18 cellular contexts compared by ENCODE assay signal in the genomic region with DNA sequence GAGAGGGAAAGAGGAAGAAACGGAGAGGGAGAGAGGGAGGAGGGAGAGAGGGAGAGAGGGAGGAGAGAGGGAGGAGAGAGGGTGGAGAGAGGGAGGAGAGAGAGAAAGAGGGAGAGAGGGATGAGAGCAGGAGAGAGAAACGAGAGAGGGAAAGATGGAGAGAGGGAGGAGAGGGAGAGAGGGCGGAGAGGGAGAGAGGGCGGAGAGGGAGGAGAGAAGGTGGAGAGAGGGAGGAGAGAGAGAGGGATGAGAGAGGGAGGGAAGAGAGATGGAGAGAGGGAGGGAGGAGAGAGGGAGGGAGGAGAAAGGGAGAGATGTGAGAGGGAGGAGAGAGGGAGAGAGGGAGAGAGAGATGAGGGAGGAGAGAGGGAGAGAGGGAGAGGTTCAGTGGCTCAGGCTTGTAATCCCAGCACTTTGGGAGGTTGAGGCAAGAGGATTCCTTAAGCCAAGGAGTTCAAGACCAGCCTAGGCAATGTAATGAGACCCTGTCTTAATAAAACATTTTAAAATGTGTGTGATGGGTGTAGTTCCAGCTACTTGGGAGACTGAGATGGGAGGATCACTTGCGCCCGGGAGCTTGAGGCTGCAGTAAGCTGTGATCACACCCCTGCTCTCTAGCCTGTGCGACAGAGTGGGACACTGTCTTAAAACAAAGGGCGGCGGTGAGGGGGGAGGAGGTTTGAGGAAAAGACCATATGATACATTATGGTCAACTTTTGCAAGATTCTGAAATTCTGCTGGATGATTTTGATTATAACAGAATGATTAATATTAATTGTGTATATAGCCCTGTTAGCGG. TPM values are rescaled to one million over a fixed set of nuclear protein-coding genes. Genes with fewer than 3 reads are reported as not detected.
DNase-seq lines count a peak whose midpoint lies in the region; ATAC-seq and TF ChIP-seq lines count a peak whose summit lies in the region.
"Had no signal": no experiment of that assay in that cellular context is flagged by ENCODE, and none has a peak within 500 bp of the region (broad histone marks: within the 10 kb centered on the region; RNA-seq: fewer than 3 reads in every experiment).

No MANE protein-coding gene starts in this region.

- no peaks in the 10 kb centered on the region for H3K9me3 Mint-ChIP-seq in HFFc6
- H3K9me3 Mint-ChIP-seq: activated naive CD4-positive, alpha-beta T cell treated with anti-CD3 and anti-CD28 coated beads, Interleukin-2, amount 50 U/mL, for 24 hours; activated T-cell treated with anti-CD3 and anti-CD28 coated beads, Interleukin-2, amount 50 U/mL, for 24 hours had no signal

- H3K9me3 ChIP-seq in AG04450 (ENCODE audit: control insufficient read depth, insufficient read depth, low read length): no peaks in the 10 kb centered on the region
- no peaks in the 10 kb centered on the region for H3K9me3 ChIP-seq in mammary epithelial cell (replicated peaks; ENCODE audit: insufficient read depth, low read length)
- no peaks in the 10 kb centered on the region for H3K9me3 ChIP-seq in mucosa of descending colon
- H3K9me3 ChIP-seq: left ventricle myocardium inferior, SJCRH30, uterus had no signal

- no peaks in the 10 kb centered on the region for H3K36me3 Mint-ChIP-seq in HFFc6 (ENCODE audit: low read depth)
- H3K36me3 Mint-ChIP-seq: activated naive CD4-positive, alpha-beta T cell treated with anti-CD3 and anti-CD28 coated beads, Interleukin-2, amount 50 U/mL, for 24 hours had no signal

- H3K79me2 ChIP-seq in mammary epithelial cell (ENCODE audit: insufficient read depth, low read length): no peaks in the 10 kb centered on the region

- in situ Hi-C loops in mammary epithelial cell (cut with MboI; ENCODE audit: low sequenced_read_pairs in 2 of 2): no loop called here

- H3K9ac ChIP-seq in mammary epithelial cell (ENCODE audit: insufficient read depth, low read length): no peak overlapping the region

- H3K4me1 Mint-ChIP-seq in HFFc6 (ENCODE audit: low read depth): peaks cover 32% of the 10 kb centered on the region

- CTCF ChIA-PET in AG04450 (lab: Charles Lee): interaction anchor here (0.8 kb wide), 1 partner anchor 21 kb away, joined by 3 read pairs; no protein-coding TSS in a partner anchor
- CTCF ChIA-PET in mammary epithelial cell (lab: Charles Lee; ENCODE audit: low non-redundant PET): no interaction called here

- peak overlapping the region; percentile 47 for H3K4me3 Mint-ChIP-seq in HFFc6
- H3K4me3 Mint-ChIP-seq: activated naive CD4-positive, alpha-beta T cell treated with anti-CD3 and anti-CD28 coated beads, Interleukin-2, amount 50 U/mL, for 24 hours; activated T-cell treated with anti-CD3 and anti-CD28 coated beads, Interleukin-2, amount 50 U/mL, for 24 hours had no signal

- H3K27ac ChIP-seq in AG04450 (ENCODE audit: low read depth, low read length) (no peak overlapping the region), mammary epithelial cell (ENCODE audit: insufficient read depth, low read depth, low read length) (no peak overlapping the region)
- H3K27ac ChIP-seq: left ventricle myocardium inferior, SJCRH30, uterus had no signal

- POLR2A ChIA-PET in AG04450 (lab: Yijun Ruan, JAX): no interaction called here

- ATAC-seq in mucosa of descending colon: peak; percentile 48
- no peak for ATAC-seq in GM19452 (IDR thresholded peaks at IDR 0.05; ENCODE audit: unreplicated experiment)
- no peak for ATAC-seq in GM21717 (IDR thresholded peaks at IDR 0.05; ENCODE audit: unreplicated experiment)

- peaks cover 3% of the 10 kb centered on the region for H4K20me1 ChIP-seq in mammary epithelial cell (ENCODE audit: insufficient read depth, low read length)

- intact Hi-C loops in mammary epithelial cell (cut with micrococcal nuclease): no loop called here
- intact Hi-C loops in mucosa of descending colon (cut with DNase I, micrococcal nuclease): no loop called here

- H2AFZ ChIP-seq in mammary epithelial cell (ENCODE audit: low read depth, low read length): peak overlapping the region; percentile 74

- dilution Hi-C loops in mammary epithelial cell (cut with HindIII; ENCODE audit: low sequenced_read_pairs): loop anchor here (25.0 kb wide), 1 partner anchor 225 kb away; no protein-coding TSS in a partner anchor

- no peak overlapping the region for H3K27ac Mint-ChIP-seq in HFFc6
- H3K27ac Mint-ChIP-seq: activated naive CD4-positive, alpha-beta T cell treated with anti-CD3 and anti-CD28 coated beads, Interleukin-2, amount 50 U/mL, for 24 hours; activated T-cell treated with anti-CD3 and anti-CD28 coated beads, Interleukin-2, amount 50 U/mL, for 24 hours; progenitor cell of endocrine pancreas had no signal

- no peak for DNase-seq in AG04450 (ENCODE audit: low read depth, low spot score)
- DNase-seq in HFFc6: no peak
- DNase-seq in mammary epithelial cell: no peak
- no peak for DNase-seq in mucosa of descending colon
- DNase-seq in NCI-H1417 treated with DMSO at 0.1 percent for 48 hours (lab: John Stamatoyannopoulos, UW): no peak
- DNase-seq in NCI-H446 treated with DMSO at 0.1 percent for 48 hours (lab: John Stamatoyannopoulos, UW): no peak
- DNase-seq: activated CD4-positive, alpha-beta T cell treated with anti-CD3 and anti-CD28 coated beads, Interleukin-2, amount 50 U/mL, for 1 hour; activated T-cell treated with anti-CD3 and anti-CD28 coated beads, Interleukin-2, amount 50 U/mL, for 24 hours; DND-41; left ventricle myocardium inferior; NK-92 treated with Interleukin-12 subunit alpha and Interleukin-12 subunit beta, amount 100 ng/mL, for 24 hours; stimulated activated naive CD4-positive, alpha-beta T cell treated with Interleukin-2 at 50 U/mL for 16 hours; uterus had no signal

- BruUV-seq in mammary epithelial cell (replicated peaks; lab: Mats Ljungman, UMichigan): no TSS peak

- H3K27me3 Mint-ChIP-seq in HFFc6 (ENCODE audit: insufficient read depth): peaks cover 12% of the 10 kb centered on the region

- no peaks in the 10 kb centered on the region for H3K27me3 ChIP-seq in AG04450 (ENCODE audit: control insufficient read depth, insufficient read depth, low read length)
- H3K27me3 ChIP-seq in mammary epithelial cell (ENCODE audit: insufficient read depth, low read length): peaks cover 14% of the 10 kb centered on the region
- H3K27me3 ChIP-seq: SJCRH30, uterus had no signal

- WGBS in mammary epithelial cell (ENCODE audit: low coverage, missing lambda C conversion rate): 97% methylated on average over 10 of the region's 10 CpGs

- H3K36me3 ChIP-seq in mammary epithelial cell (ENCODE audit: insufficient read depth, low read length) (no peaks in the 10 kb centered on the region), mucosa of descending colon (ENCODE audit: low read depth) (no peaks in the 10 kb centered on the region)
- H3K36me3 ChIP-seq: left ventricle myocardium inferior, SJCRH30, uterus had no signal

- peak overlapping the region; percentile 48 for H3K4me2 ChIP-seq in mammary epithelial cell (ENCODE audit: insufficient read depth, low read depth, low read length)

- H3K4me3 ChIP-seq in AG04450 (ENCODE audit: low read depth, low read length) (peak overlapping the region; percentile 29; the same call in 1 of the 2 replicates), mammary epithelial cell (replicated peaks in 1 of 3; ENCODE audit: insufficient read depth in 1 of 3, low read depth in 2 of 3, low read length in 3 of 3) (no peak overlapping the region), mucosa of descending colon (no peak overlapping the region)
- H3K4me3 ChIP-seq: left ventricle myocardium inferior, SJCRH30, uterus had no signal

- no peak for TF ChIP-seq CTCF in AG04450 (IDR thresholded peaks at IDR 0.05; ENCODE audit: low read depth, low read length)
- no peak for TF ChIP-seq CTCF in HFFc6 (IDR thresholded peaks at IDR 0.05)
- no peak for TF ChIP-seq CTCF in mammary epithelial cell (conservative IDR thresholded peaks at IDR 0.05 in 1 of 2, IDR thresholded peaks at IDR 0.05 in 1 of 2; ENCODE audit: extremely low read depth in 1 of 2, insufficient read depth in 1 of 2, low read depth in 1 of 2, low read length in 2 of 2)
- no peak for TF ChIP-seq CTCF in mucosa of descending colon (IDR thresholded peaks at IDR 0.05)

- H3K4me1 ChIP-seq in mammary epithelial cell (ENCODE audit: insufficient read depth, low read length): peaks cover 15% of the 10 kb centered on the region
- H3K4me1 ChIP-seq in mucosa of descending colon (ENCODE audit: low read depth): peaks cover 15% of the 10 kb centered on the region
- H3K4me1 ChIP-seq: left ventricle myocardium inferior, uterus had no signal

RNA-seq across cellular contexts. Expression of gene SNRPF, which starts 21.3 kb away (rescaled TPM):
- 12.7 and 21.4 TPM in 2 replicates for polyA plus RNA-seq in AG04450 (2011; rRNA removed)
- polyA minus RNA-seq in AG04450 (2011; rRNA and poly(A)+ RNA removed): 6.3 and 6.6 TPM in 2 replicates
- 10 to 100 TPM; 24.2 to 31.9 (median 27.8) TPM for total RNA-seq in HFFc6 (2021; fragmentation: NEBNext Ultra II Directional; extraction: Animal tissue kit (Norgen Biotek cat#: 25700))
- 10 to 100 TPM in 1 of 2 donors, 1 to 10 TPM in 1; 5.5 to 33.7 TPM for total RNA-seq in mammary epithelial cell
- polyA plus RNA-seq in mammary epithelial cell: 32.5 TPM
- 28.7 TPM for polyA minus RNA-seq in mammary epithelial cell
- total RNA-seq in mucosa of descending colon: 10 to 100 TPM; 12.2 to 21.5 (median 13.7) TPM

RNA-seq across cellular contexts. Expression of gene NTN4, which starts 46.9 kb away (rescaled TPM):
- 132 and 147 TPM in 2 replicates for polyA plus RNA-seq in AG04450 (2011; rRNA removed)
- 215 and 284 TPM in 2 replicates for polyA minus RNA-seq in AG04450 (2011; rRNA and poly(A)+ RNA removed)
- total RNA-seq in HFFc6 (2021; fragmentation: NEBNext Ultra II Directional; extraction: Animal tissue kit (Norgen Biotek cat#: 25700)): 100 to 1,000 TPM in 3 of 6 experiments, 10 to 100 TPM in 3; 51.3 to 117 (median 101) TPM
- total RNA-seq in mammary epithelial cell: 10 to 100 TPM; 38.6 to 47.2 TPM
- 9.0 TPM for polyA plus RNA-seq in mammary epithelial cell
- 8.8 TPM for polyA minus RNA-seq in mammary epithelial cell
- 10 to 100 TPM; 15.9 to 34.7 (median 19.8) TPM for total RNA-seq in mucosa of descending colon
